In the genomic region with DNA sequence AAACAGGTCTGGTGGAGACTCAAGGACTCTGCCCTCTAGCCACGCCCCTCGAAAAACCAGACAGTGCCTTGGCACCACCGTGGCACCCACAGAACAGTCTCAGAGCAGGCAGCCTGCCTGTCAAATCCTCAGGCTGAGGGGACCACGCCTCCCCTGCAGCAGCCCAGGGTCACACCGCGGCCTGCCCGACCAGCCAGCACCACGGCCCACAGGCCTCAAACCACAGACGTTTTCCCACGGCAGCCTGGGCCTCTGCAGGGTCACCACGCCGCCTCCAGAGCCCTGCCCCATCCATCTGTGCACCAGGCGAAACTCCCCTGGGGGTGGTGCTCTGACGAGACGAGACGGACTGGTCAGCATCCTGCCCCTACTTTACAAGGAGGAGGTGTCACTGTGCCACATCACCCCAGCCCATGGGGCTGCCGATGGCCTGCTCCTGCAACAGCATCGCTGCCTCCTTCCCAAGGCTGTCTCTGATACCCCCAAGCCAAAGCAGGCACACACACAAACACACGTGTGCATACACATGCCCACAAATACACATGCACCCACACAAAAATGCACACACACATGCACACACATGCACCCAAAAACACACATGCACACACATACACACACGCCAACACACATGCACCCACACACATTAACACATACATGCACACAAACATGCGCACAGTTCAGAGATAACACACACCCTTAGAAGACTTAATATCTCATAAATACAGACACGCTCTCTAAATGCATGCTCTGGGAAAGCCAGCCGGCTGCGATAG, we compare ENCODE assay signal across 18 cellular contexts. TPM values are rescaled to one million over a fixed set of nuclear protein-coding genes. Genes with fewer than 3 reads are reported as not detected.
DNase-seq lines count a peak whose midpoint lies in the region; ATAC-seq and TF ChIP-seq lines count a peak whose summit lies in the region.
"Had no signal": no experiment of that assay in that cellular context is flagged by ENCODE, and none has a peak within 500 bp of the region (broad histone marks: within the 10 kb centered on the region; RNA-seq: fewer than 3 reads in every experiment).

No MANE protein-coding gene starts in this region.

- H3K36me3 Mint-ChIP-seq in neural progenitor cell = peaks cover 3% of the 10 kb centered on the region

- CTCF ChIA-PET in PC-3 (lab: Charles Lee) = no interaction called here

- peaks cover 18% of the 10 kb centered on the region for H3K4me1 Mint-ChIP-seq in neural progenitor cell
- H3K4me1 Mint-ChIP-seq: activated CD4-positive, alpha-beta T cell treated with anti-CD3 and anti-CD28 coated beads for 36 hours had no signal

- H3K9ac ChIP-seq in neural progenitor cell (no peak overlapping the region), PC-3 (ENCODE audit: low read length) (no peak overlapping the region)

- no peaks in the 10 kb centered on the region for H3K9me2 ChIP-seq in PC-3 (replicated peaks; ENCODE audit: low read length)

- ATAC-seq in PC-3 = no peak
- ATAC-seq: activated CD4-positive, alpha-beta T cell treated with anti-CD3 and anti-CD28 coated beads for 36 hours; psoas muscle had no signal

- H3K9me3 Mint-ChIP-seq in neural progenitor cell = no peaks in the 10 kb centered on the region
- H3K9me3 Mint-ChIP-seq: T-helper 2 cell treated with Interferon-gamma antibody and Interleukin-4, amounts not matched to agents 5 μg/mL and 100 μg/mL, for 36 hours had no signal

- H3K27me3 ChIP-seq in neural progenitor cell (no peaks in the 10 kb centered on the region), PC-3 (ENCODE audit: low read length) (no peaks in the 10 kb centered on the region)

- no peak overlapping the region for H3K4me3 ChIP-seq in fibroblast of villous mesenchyme (ENCODE audit: low read depth, low read length)
- H3K4me3 ChIP-seq in neural progenitor cell = no peak overlapping the region
- no peak overlapping the region for H3K4me3 ChIP-seq in PC-3 (ENCODE audit: low read length)
- H3K4me3 ChIP-seq: psoas muscle had no signal

- H3K27me3 Mint-ChIP-seq in neural progenitor cell (ENCODE audit: insufficient read depth, low read depth) = peaks cover 6% of the 10 kb centered on the region
- H3K27me3 Mint-ChIP-seq: activated CD4-positive, alpha-beta T cell treated with anti-CD3 and anti-CD28 coated beads for 36 hours had no signal

- peaks cover 12% of the 10 kb centered on the region for H3F3A ChIP-seq in neural progenitor cell (ENCODE audit: low read depth)
- no peaks in the 10 kb centered on the region for H3F3A ChIP-seq in PC-3 (ENCODE audit: low read length, unreplicated experiment)

- no peak for TF ChIP-seq CTCF in fibroblast of villous mesenchyme (IDR thresholded peaks at IDR 0.05; ENCODE audit: insufficient read depth, low read depth, low read length)
- TF ChIP-seq CTCF in neural progenitor cell (IDR thresholded peaks at IDR 0.05) = no peak
- TF ChIP-seq CTCF in PC-3 (conservative IDR thresholded peaks at IDR 0.05; ENCODE audit: low read depth, low read length) = no peak

- peak overlapping the region; percentile 9 for H3K27ac Mint-ChIP-seq in neural progenitor cell
- H3K27ac Mint-ChIP-seq: activated CD4-positive, alpha-beta T cell treated with anti-CD3 and anti-CD28 coated beads for 36 hours; T-helper 2 cell treated with Interferon-gamma antibody and Interleukin-4, amounts not matched to agents 5 μg/mL and 100 μg/mL, for 36 hours had no signal

- intact Hi-C loops in PC-3 (cut with micrococcal nuclease) = no loop called here

- POLR2A ChIA-PET in PC-3 (lab: Charles Lee; ENCODE audit: unreplicated experiment) = no interaction called here

- H3K9me3 ChIP-seq in neural progenitor cell (ENCODE audit: low read depth) (no peaks in the 10 kb centered on the region), PC-3 (ENCODE audit: low read length) (no peaks in the 10 kb centered on the region)
- H3K9me3 ChIP-seq: psoas muscle had no signal

- H2AFZ ChIP-seq in neural progenitor cell (replicated peaks) (no peak overlapping the region), PC-3 (ENCODE audit: low read length) (no peak overlapping the region)

- H3K79me2 ChIP-seq in neural progenitor cell (ENCODE audit: low read depth) (no peaks in the 10 kb centered on the region), PC-3 (ENCODE audit: low read length) (no peaks in the 10 kb centered on the region)

- no TSS peak for BruUV-seq in PC-3 (replicated peaks; lab: Mats Ljungman, UMichigan)

- H4K20me1 ChIP-seq in neural progenitor cell (ENCODE audit: low read depth) (no peaks in the 10 kb centered on the region), PC-3 (ENCODE audit: low read length) (no peaks in the 10 kb centered on the region)

- peak overlapping the region; percentile 8 for H3K4me3 Mint-ChIP-seq in neural progenitor cell
- H3K4me3 Mint-ChIP-seq: activated CD4-positive, alpha-beta T cell treated with anti-CD3 and anti-CD28 coated beads for 36 hours; T-helper 2 cell treated with Interferon-gamma antibody and Interleukin-4, amounts not matched to agents 5 μg/mL and 100 μg/mL, for 36 hours had no signal

- H3K4me2 ChIP-seq in neural progenitor cell (peak overlapping the region; percentile 54), PC-3 (ENCODE audit: low read length) (no peak overlapping the region)

- DNase-seq in D341Med (ENCODE audit: low spot score) (peak; percentile 23), SK-N-DZ (ENCODE audit: low spot score) (peak; percentile 41), fibroblast of villous mesenchyme (ENCODE audit: low read depth) (peak; percentile 64), neural progenitor cell (ENCODE audit: low spot score) (no peak), SKM-1 treated with dmso at 0.1 percent for 144 hours (lab: John Stamatoyannopoulos, UW; ENCODE audit: unreplicated experiment) (no peak), Kasumi-1 (lab: John Stamatoyannopoulos, UW) (no peak), PC-3 (no peak)
- DNase-seq in stimulated activated CD4-positive, alpha-beta T cell treated with anti-CD3 and anti-CD28 coated beads, Interleukin-4, amount 100 ng/mL, for 1 hour = no peak
- DNase-seq: activated CD4-positive, alpha-beta T cell treated with anti-CD3 and anti-CD28 coated beads for 36 hours; activated naive CD4-positive, alpha-beta T cell treated with anti-CD3 and anti-CD28 coated beads, Interleukin-2, amount 50 U/mL, for 16 hours; effector CD8-positive, alpha-beta T cell; KBM-7; left cardiac atrium; NCI-H226; psoas muscle; SHP77 had no signal

- H3K36me3 ChIP-seq in neural progenitor cell (no peaks in the 10 kb centered on the region), PC-3 (ENCODE audit: low read depth, low read length) (no peaks in the 10 kb centered on the region)

- H3K27ac ChIP-seq in neural progenitor cell (no peak overlapping the region), PC-3 (ENCODE audit: low read length) (no peak overlapping the region)
- H3K27ac ChIP-seq: psoas muscle had no signal

- H3K4me1 ChIP-seq in neural progenitor cell = peaks cover 15% of the 10 kb centered on the region
- H3K4me1 ChIP-seq in PC-3 (ENCODE audit: insufficient read depth, low read length) = no peaks in the 10 kb centered on the region
- H3K4me1 ChIP-seq: psoas muscle had no signal

RNA-seq across cellular contexts. Expression of a gene that starts 24.6 kb away (rescaled TPM):
- polyA plus RNA-seq in SK-N-DZ (2014; cell fraction: cytosol; rRNA removed) = not detected in 2 replicates
- 0.03 and 0.04 TPM in 2 replicates for polyA plus RNA-seq in SK-N-DZ (2014; cell fraction: nucleus; rRNA removed)
- total RNA-seq in fibroblast of villous mesenchyme (under 0.01 TPM in 1 of 2 replicates, not detected in the other), neural progenitor cell (ENCODE audit: low replicate concordance) (0.06 TPM in 1 of 2 replicates, not detected in the other), PC-3 (2014; rRNA removed) (0.29 and 0.40 TPM in 2 replicates)
- total RNA-seq: activated CD4-positive, alpha-beta T cell treated with anti-CD3 and anti-CD28 coated beads for 36 hours had no signal
- polyA plus RNA-seq: AG04450 had no signal

RNA-seq across cellular contexts. Expression of a gene that starts 46.3 kb away (rescaled TPM):
- 17.5 and 18.7 TPM in 2 replicates for polyA plus RNA-seq in SK-N-DZ (2014; cell fraction: cytosol; rRNA removed)
- polyA plus RNA-seq in SK-N-DZ (2014; cell fraction: nucleus; rRNA removed) = 13.5 and 25.6 TPM in 2 replicates
- total RNA-seq in fibroblast of villous mesenchyme = under 0.01 and 0.32 TPM in 2 replicates
- total RNA-seq in neural progenitor cell (ENCODE audit: low replicate concordance) = 3.1 and 5.8 TPM in 2 replicates
- 5.6 and 9.3 TPM in 2 replicates for total RNA-seq in PC-3 (2014; rRNA removed)

Comparison
In these comparisons a context has a peak if more than half of its experiments do, and no peak if none do; other contexts are left out.
1. DNase-seq: peak in D341Med (single experiment), SK-N-DZ (single experiment) and fibroblast of villous mesenchyme (single experiment); none in neural progenitor cell (single experiment), SKM-1 treated with dmso at 0.1 percent for 144 hours (single experiment), stimulated activated CD4-positive, alpha-beta T cell treated with anti-CD3 and anti-CD28 coated beads, Interleukin-4, amount 100 ng/mL, for 1 hour (single experiment), Kasumi-1 (0 of 2) and PC-3 (single experiment).